Comparison of ENCODE assay signal across 16 cellular contexts in the genomic region with DNA sequence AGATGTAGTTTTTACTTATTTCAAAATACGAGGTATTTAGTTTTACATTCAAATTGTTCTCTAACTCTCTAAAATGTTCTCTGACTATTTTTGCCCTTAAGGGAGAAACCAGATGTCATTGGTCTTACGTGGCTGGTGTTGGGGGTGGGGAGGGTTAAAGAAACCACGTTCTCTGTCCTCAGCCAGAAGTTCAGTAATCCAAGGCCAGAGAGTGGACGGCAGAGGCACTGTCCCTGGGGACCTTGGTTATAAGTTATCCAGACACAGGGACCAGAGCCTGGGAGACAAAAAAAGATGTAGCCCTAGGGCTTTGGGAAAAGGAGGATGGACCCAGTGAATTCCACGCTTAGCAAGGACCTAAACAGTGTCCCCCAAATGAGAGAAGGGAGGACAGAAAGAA. TPM values are rescaled to one million over a fixed set of nuclear protein-coding genes. Genes with fewer than 3 reads are reported as not detected.
"Had no signal": no experiment of that assay in that cellular context is flagged by ENCODE, and none has a peak within 500 bp of the region (broad histone marks: within the 10 kb centered on the region; RNA-seq: fewer than 3 reads in every experiment).

No MANE protein-coding gene starts in this region.

- DNase-seq: activated CD4-positive, alpha-beta T cell treated with anti-CD3 and anti-CD28 coated beads, Interleukin-2, amount 50 U/mL, for 1 hour; activated naive CD4-positive, alpha-beta T cell; aorta; hippocampal formation; mesendoderm; stimulated activated CD4-positive, alpha-beta T cell treated with anti-CD3 and anti-CD28 coated beads, Interleukin-1b, Interleukin-23, amount 100 ng/mL, for 48 hours; thyroid gland had no signal

- H3K27ac ChIP-seq: epithelial cell of prostate, thyroid gland had no signal

- H3K27me3 ChIP-seq: thyroid gland had no signal

- H3K36me3 ChIP-seq: thyroid gland had no signal

- H3K9me3 ChIP-seq: thyroid gland had no signal

- H3K4me3 ChIP-seq: thyroid gland had no signal

- ATAC-seq: sciatic nerve had no signal

RNA-seq across cellular contexts. Expression of a gene that starts 0.7 kb away (rescaled TPM):
- total RNA-seq: activated CD8-positive, alpha-beta memory T cell treated with anti-CD3 and anti-CD28 coated beads for 36 hours; activated T-helper 1 cell treated with anti-CD3 and anti-CD28 coated beads, Interleukin-12 subunit alpha, Interleukin-12 subunit beta, Interleukin-2, Interleukin-4 antibody, amounts not matched to agents 30 ng/mL and 10 ng/mL and 1 ng/mL, durations not matched to agents 14 hours and 24 hours and 36 hours; dermis microvascular lymphatic vessel endothelial cell had no signal
- polyA plus RNA-seq: aorta, keratinocyte, liver had no signal

RNA-seq across cellular contexts. Expression of a gene that starts 5.8 kb away (rescaled TPM):
- total RNA-seq: activated CD8-positive, alpha-beta memory T cell treated with anti-CD3 and anti-CD28 coated beads for 36 hours; activated T-helper 1 cell treated with anti-CD3 and anti-CD28 coated beads, Interleukin-12 subunit alpha, Interleukin-12 subunit beta, Interleukin-2, Interleukin-4 antibody, amounts not matched to agents 30 ng/mL and 10 ng/mL and 1 ng/mL, durations not matched to agents 14 hours and 24 hours and 36 hours; aorta; cerebellum; dermis microvascular lymphatic vessel endothelial cell; liver; progenitor cell of endocrine pancreas; sciatic nerve; thyroid gland had no signal
- polyA plus RNA-seq: aorta, keratinocyte, liver had no signal

RNA-seq across cellular contexts. Expression of a gene that starts 49.2 kb away (rescaled TPM):
- total RNA-seq: activated CD8-positive, alpha-beta memory T cell treated with anti-CD3 and anti-CD28 coated beads for 36 hours; activated T-helper 1 cell treated with anti-CD3 and anti-CD28 coated beads, Interleukin-12 subunit alpha, Interleukin-12 subunit beta, Interleukin-2, Interleukin-4 antibody, amounts not matched to agents 30 ng/mL and 10 ng/mL and 1 ng/mL, durations not matched to agents 14 hours and 24 hours and 36 hours; aorta; cerebellum; dermis microvascular lymphatic vessel endothelial cell; liver; progenitor cell of endocrine pancreas; thyroid gland had no signal
- polyA plus RNA-seq: aorta, keratinocyte, liver had no signal

RNA-seq across cellular contexts. Expression of a gene that starts 54.6 kb away (rescaled TPM):
- total RNA-seq: activated CD8-positive, alpha-beta memory T cell treated with anti-CD3 and anti-CD28 coated beads for 36 hours; activated T-helper 1 cell treated with anti-CD3 and anti-CD28 coated beads, Interleukin-12 subunit alpha, Interleukin-12 subunit beta, Interleukin-2, Interleukin-4 antibody, amounts not matched to agents 30 ng/mL and 10 ng/mL and 1 ng/mL, durations not matched to agents 14 hours and 24 hours and 36 hours; dermis microvascular lymphatic vessel endothelial cell; liver; progenitor cell of endocrine pancreas; thyroid gland had no signal
- polyA plus RNA-seq: aorta, liver had no signal
